ENCODE assay signal across 17 cellular contexts in genomic region chr7:22548313-22548712, GRCh38.
"Had no signal": no experiment of that assay in that cellular context is flagged by ENCODE, and none has a peak within 500 bp of the region (broad histone marks: within the 10 kb centered on the region; RNA-seq: fewer than 3 reads in every experiment).

No MANE protein-coding gene starts in this region.

- DNase-seq: cortex of kidney; effector memory CD8-positive, alpha-beta T cell; erythroblast; esophagus squamous epithelium; foreskin melanocyte; glutamatergic neuron; heart right ventricle; hippocampal formation; islet precursor cell; mucosa of descending colon; naive B cell; nucleus accumbens; stimulated activated CD4-positive, alpha-beta T cell treated with anti-CD3 and anti-CD28 coated beads, Interleukin-2, amount 100 ng/mL, for 24 hours; stimulated activated CD4-positive, alpha-beta T cell treated with anti-CD3 and anti-CD28 coated beads, Interleukin-4, amount 100 ng/mL, for 24 hours; stimulated activated naive CD4-positive, alpha-beta T cell treated with Interleukin-2 at 50 U/mL for 16 hours; stomach; thyroid gland had no signal
